Comparison of ENCODE assay signal across 8 cellular contexts in genomic region chr11:111926505-111927391, GRCh38. TPM values are rescaled to one million over a fixed set of nuclear protein-coding genes. Genes with fewer than 3 reads are reported as not detected.
A peak's percentile ranks its signal among the peaks of the same experiment; 100 is the strongest.
DNase-seq lines count a peak whose midpoint lies in the region; TF ChIP-seq lines count a peak whose summit lies in the region.

No MANE protein-coding gene starts in this region.

- H2AK5ac ChIP-seq in H9 (ENCODE audit: insufficient read length, low read length), result no peak overlapping the region

- no peak overlapping the region for H4K8ac ChIP-seq in H9 (replicated peaks; ENCODE audit: insufficient read length, low read depth, low read length)

- no peak overlapping the region for H3K4ac ChIP-seq in H9 (ENCODE audit: low read depth, low read length)

- H3K27me3 Mint-ChIP-seq in H9 (ENCODE audit: low read depth) (no peaks in the 10 kb centered on the region), nephron progenitor cell (ENCODE audit: low read depth, poor library complexity) (peaks cover 4% of the 10 kb centered on the region)
- H3K27me3 Mint-ChIP-seq in stimulated activated naive CD8-positive, alpha-beta T cell treated with anti-CD3 and anti-CD28 coated beads, Interleukin-15, Interleukin-2, amounts not matched to agents 100 ng/mL and 50 ng/mL, for 24 hours, result no peaks in the 10 kb centered on the region

- H3K4me1 ChIP-seq in ES-I3 (ENCODE audit: insufficient read depth, low read length) (0 out of 2 replicates have a peak, but pooled peaks cover 6% of the 10 kb centered on the region), H9 (ENCODE audit: insufficient read depth, low read length) (peaks cover 3% of the 10 kb centered on the region; the same call in 1 of the 2 replicates)

- peak; percentile 88 for TF ChIP-seq POLR2A in Raji (IDR thresholded peaks at IDR 0.05; ENCODE audit: insufficient read depth, low read depth, low read length)

- no CpG with 5 or more reads among the region's 47 CpGs for WGBS in H9 (ENCODE audit: extremely low coverage, insufficient read length, low lambda C conversion rate)

- H3K27ac Mint-ChIP-seq in H9 (peak overlapping the region; percentile 85 to 95 (median 93); a peak in 6 of 7 replicates), nephron progenitor cell (peak overlapping the region; percentile 99)
- peak overlapping the region; percentile 81 for H3K27ac Mint-ChIP-seq in stimulated activated naive CD8-positive, alpha-beta T cell treated with anti-CD3 and anti-CD28 coated beads, Interleukin-15, Interleukin-2, amounts not matched to agents 100 ng/mL and 50 ng/mL, for 24 hours

- H3K9me3 ChIP-seq in ES-I3 (ENCODE audit: control insufficient read depth, insufficient read depth, low read length) (no peaks in the 10 kb centered on the region), H9 (ENCODE audit: control insufficient read depth, low read depth, low read length) (no peaks in the 10 kb centered on the region)

- H3K36me3 ChIP-seq in ES-I3 (ENCODE audit: insufficient read depth, low read length), result no peaks in the 10 kb centered on the region

- H3K9me3 Mint-ChIP-seq in H9 (no peaks in the 10 kb centered on the region), nephron progenitor cell (no peaks in the 10 kb centered on the region)
- no peaks in the 10 kb centered on the region for H3K9me3 Mint-ChIP-seq in stimulated activated naive CD8-positive, alpha-beta T cell treated with anti-CD3 and anti-CD28 coated beads, Interleukin-15, Interleukin-2, amounts not matched to agents 100 ng/mL and 50 ng/mL, for 24 hours

- no peak overlapping the region for H4K91ac ChIP-seq in H9 (ENCODE audit: insufficient read length, low read depth, low read length)

- H3K79me2 ChIP-seq in H9 (ENCODE audit: insufficient read depth, low read length), result no peaks in the 10 kb centered on the region

- H3K27ac ChIP-seq in H9 (ENCODE audit: insufficient read length, low read depth, low read length), result peak overlapping the region; percentile 14

- peak overlapping the region; percentile 87 for H3K9ac ChIP-seq in ES-I3 (ENCODE audit: low read depth, low read length)
- H3K9ac ChIP-seq in H9 (ENCODE audit: extremely low read depth, insufficient read length, low read length), result peak overlapping the region; percentile 60

- H4K5ac ChIP-seq in H9 (ENCODE audit: insufficient read length, low read depth, low read length), result no peak overlapping the region

- no peaks in the 10 kb centered on the region for H3K27me3 ChIP-seq in H9 (ENCODE audit: insufficient read depth, low read length)

- TF ChIP-seq CTCF in H9 (conservative IDR thresholded peaks at IDR 0.05) (no peak), nephron progenitor cell (IDR thresholded peaks at IDR 0.05) (no peak)

- no peak overlapping the region for H2BK12ac ChIP-seq in H9 (ENCODE audit: insufficient read length, low read depth, low read length)

- no peak overlapping the region for H2BK5ac ChIP-seq in H9 (ENCODE audit: insufficient read length, low read length)

- peak overlapping the region; percentile 93 for H3K18ac ChIP-seq in H9 (ENCODE audit: insufficient read length, low read depth, low read length)

- H2BK20ac ChIP-seq in H9 (ENCODE audit: low read depth, low read length, poor library complexity, severe bottlenecking), result no peak overlapping the region

- H3K4me1 Mint-ChIP-seq in H9, result peaks cover 31 to 33% of the 10 kb centered on the region in 2 experiments
- peaks cover 46% of the 10 kb centered on the region for H3K4me1 Mint-ChIP-seq in nephron progenitor cell
- H3K4me1 Mint-ChIP-seq in stimulated activated naive CD8-positive, alpha-beta T cell treated with anti-CD3 and anti-CD28 coated beads, Interleukin-15, Interleukin-2, amounts not matched to agents 100 ng/mL and 50 ng/mL, for 24 hours (ENCODE audit: low read depth), result peaks cover 30% of the 10 kb centered on the region

- no peak overlapping the region for H3K56ac ChIP-seq in H9 (ENCODE audit: insufficient read length, low read depth, low read length)

- H3K14ac ChIP-seq in H9 (ENCODE audit: insufficient read depth, low read length), result peak overlapping the region; percentile 41; the same call in 1 of the 2 replicates

- H3K36me3 Mint-ChIP-seq in H9 (ENCODE audit: insufficient read depth in 1 of 3, low read depth in 3 of 3) (no peaks in the 10 kb centered on the region), nephron progenitor cell (ENCODE audit: low read depth) (no peaks in the 10 kb centered on the region)
- H3K36me3 Mint-ChIP-seq in stimulated activated naive CD8-positive, alpha-beta T cell treated with anti-CD3 and anti-CD28 coated beads, Interleukin-15, Interleukin-2, amounts not matched to agents 100 ng/mL and 50 ng/mL, for 24 hours (ENCODE audit: low read depth), result no peaks in the 10 kb centered on the region

- H3K79me1 ChIP-seq in H9 (ENCODE audit: insufficient read depth, low read depth, low read length, poor library complexity, severe bottlenecking), result no peaks in the 10 kb centered on the region

- H4K20me1 ChIP-seq in H9 (ENCODE audit: control insufficient read depth, insufficient read depth, insufficient read length), result no peaks in the 10 kb centered on the region

- H3T11ph ChIP-seq in H9 (ENCODE audit: low read length), result no peak overlapping the region

- peak; percentile 98 for DNase-seq in H9
- DNase-seq in M059J (ENCODE audit: low read depth), result peak; percentile 94
- peak; percentile 98 for DNase-seq in activated effector memory CD4-positive, alpha-beta T cell treated with anti-CD3 and anti-CD28 coated beads, Interleukin-2, amount 50 U/mL, for 16 hours
- peak; percentile 96 for DNase-seq in fibroblast of the conjunctiva (ENCODE audit: low read depth)
- peak; percentile 98 for DNase-seq in nephron progenitor cell

- peak overlapping the region; percentile 99 for H2AFZ ChIP-seq in H9 (ENCODE audit: low read length)

- no peak overlapping the region for H2BK120ac ChIP-seq in H9 (ENCODE audit: low read depth, low read length, poor library complexity, severe bottlenecking)

- H3K4me3 Mint-ChIP-seq in H9, result peak overlapping the region; percentile 67 to 80
- H3K4me3 Mint-ChIP-seq in nephron progenitor cell, result peak overlapping the region; percentile 81
- H3K4me3 Mint-ChIP-seq in stimulated activated naive CD8-positive, alpha-beta T cell treated with anti-CD3 and anti-CD28 coated beads, Interleukin-15, Interleukin-2, amounts not matched to agents 100 ng/mL and 50 ng/mL, for 24 hours, result peak overlapping the region; percentile 81

- no peak overlapping the region; the same call in 1 of the 2 replicates for H2BK15ac ChIP-seq in H9 (ENCODE audit: low read depth, low read length)

- peaks cover 5% of the 10 kb centered on the region for H3K23me2 ChIP-seq in H9 (ENCODE audit: insufficient read length, low read depth, low read length, poor library complexity, severe bottlenecking)

- peak overlapping the region; percentile 83 for H3K4me2 ChIP-seq in H9 (ENCODE audit: insufficient read depth, insufficient read length, low read length)

- H3K23ac ChIP-seq in H9 (ENCODE audit: insufficient read length, low read depth, low read length), result no peak overlapping the region

RNA-seq across cellular contexts. Expression of gene C11orf52, which starts 8.0 kb away (rescaled TPM):
- total RNA-seq in H9 (2021), result 4.0 and 4.4 TPM in 2 replicates
- total RNA-seq in M059J (2014; rRNA removed; shearing (Covaris generic)), result not detected in 2 replicates

RNA-seq across cellular contexts. Expression of gene DIXDC1, which starts 10.4 kb away (rescaled TPM):
- total RNA-seq in H9 (2021), result 10.1 and 10.8 TPM in 2 replicates
- total RNA-seq in M059J (2014; rRNA removed; shearing (Covaris generic)), result 13.7 and 19.0 TPM in 2 replicates

RNA-seq across cellular contexts. Expression of gene HSPB2, which starts 14.2 kb away (rescaled TPM):
- total RNA-seq in H9 (2021), result 0.22 TPM in 1 of 2 replicates, not detected in the other
- total RNA-seq in M059J (2014; rRNA removed; shearing (Covaris generic)), result not detected in 2 replicates

RNA-seq across cellular contexts. Expression of gene CRYAB, which starts 15.2 kb away (rescaled TPM):
- total RNA-seq in H9 (2021), result 1.1 TPM in 1 of 2 replicates, not detected in the other
- 1.7 TPM in 1 of 2 replicates, not detected in the other for total RNA-seq in M059J (2014; rRNA removed; shearing (Covaris generic))

RNA-seq across cellular contexts. Expression of gene CFAP68, which starts 47.4 kb away (rescaled TPM):
- 21.6 and 23.4 TPM in 2 replicates for total RNA-seq in H9 (2021)
- total RNA-seq in M059J (2014; rRNA removed; shearing (Covaris generic)), result 26.7 and 28.3 TPM in 2 replicates

Comparison
In these comparisons a context has a peak if more than half of its experiments do, and no peak if none do; other contexts are left out.
1. Peak in every context shown above with its lines: DNase-seq and H3K27ac ChIP-seq.